14 cellular contexts compared by ENCODE assay signal in genomic region chr16:78684040-78684611, GRCh38.
DNase-seq lines count a peak whose midpoint lies in the region; ATAC-seq and TF ChIP-seq lines count a peak whose summit lies in the region.
"Had no signal": no experiment of that assay in that cellular context is flagged by ENCODE, and none has a peak within 500 bp of the region (broad histone marks: within the 10 kb centered on the region; RNA-seq: fewer than 3 reads in every experiment).

No MANE protein-coding gene starts in this region.

- CTCF ChIA-PET in naive thymus-derived CD4-positive, alpha-beta T cell (lab: Charles Lee) = no interaction called here

- H3K27ac ChIP-seq in ascending aorta (peak overlapping the region; percentile 57 to 58), skeletal muscle tissue (ENCODE audit: low read depth, low read length) (peak overlapping the region; percentile 76)
- H3K27ac ChIP-seq in naive thymus-derived CD4-positive, alpha-beta T cell (ENCODE audit: low read depth, low read length) = no peak overlapping the region
- H3K27ac ChIP-seq: HL-60 had no signal

- no peak for TF ChIP-seq CTCF in ascending aorta (IDR thresholded peaks at IDR 0.05)

- no peak overlapping the region for H3K4me3 Mint-ChIP-seq in naive thymus-derived CD4-positive, alpha-beta T cell
- H3K4me3 Mint-ChIP-seq: stimulated activated naive CD8-positive, alpha-beta T cell treated with anti-CD3 and anti-CD28 coated beads, Interleukin-15, amount 100 ng/mL, for 72 hours; T-cell had no signal

- POLR2A ChIA-PET in naive thymus-derived CD4-positive, alpha-beta T cell (lab: Charles Lee) = no interaction called here

- H3K4me1 ChIP-seq in ascending aorta (peaks cover 0 to 13% of the 10 kb centered on the region in 2 donors), skeletal muscle tissue (ENCODE audit: control insufficient read depth in 3 of 3, insufficient read depth in 3 of 3, low read length in 3 of 3) (peaks cover 10 to 21% (median 13%) of the 10 kb centered on the region in 3 donors)
- no peaks in the 10 kb centered on the region for H3K4me1 ChIP-seq in naive thymus-derived CD4-positive, alpha-beta T cell (ENCODE audit: control insufficient read depth in 2 of 2, insufficient read depth in 2 of 2, low read length in 2 of 2)

- no peak overlapping the region for H3K9ac ChIP-seq in skeletal muscle tissue (ENCODE audit: low read depth in 1 of 3, low read length in 3 of 3)

- intact Hi-C loops in ascending aorta (cut with DNase I) (loop anchor here (5.0 to 10.0 kb wide), 2 partner anchors 918 to 1031 kb away; partner anchors contain the start of gene MAF), left ventricle myocardium superior (cut with micrococcal nuclease) (no loop called here)
- intact Hi-C loops in naive thymus-derived CD4-positive, alpha-beta T cell (cut with micrococcal nuclease) = no loop called here

- H3K27me3 ChIP-seq in ascending aorta (no peaks in the 10 kb centered on the region), skeletal muscle tissue (ENCODE audit: control insufficient read depth in 3 of 3, insufficient read depth in 3 of 3, low read length in 3 of 3) (no peaks in the 10 kb centered on the region)
- no peaks in the 10 kb centered on the region for H3K27me3 ChIP-seq in naive thymus-derived CD4-positive, alpha-beta T cell (ENCODE audit: control insufficient read depth in 2 of 2, insufficient read depth in 2 of 2, low read length in 2 of 2)

- DNase-seq in GM04504 (ENCODE audit: low read depth) (peak; percentile 88), ascending aorta (ENCODE audit: low spot score in 2 of 2) (peak in 1 of 2 donors; percentile 89), left ventricle myocardium superior (peak; percentile 75), RPMI8226 (no peak), Kasumi-1 (lab: John Stamatoyannopoulos, UW) (no peak)
- DNase-seq in stimulated activated CD8-positive, alpha-beta memory T cell treated with anti-CD3 and anti-CD28 coated beads, Interleukin-4, amount 100 ng/mL, for 48 hours = no peak
- no peak for DNase-seq in naive thymus-derived CD4-positive, alpha-beta T cell
- DNase-seq: cerebellar nuclear complex; COR-L47; H7; stimulated activated naive CD8-positive, alpha-beta T cell treated with anti-CD3 and anti-CD28 coated beads, Interleukin-15, amount 100 ng/mL, for 72 hours; T-cell had no signal

- H3K36me3 Mint-ChIP-seq in naive thymus-derived CD4-positive, alpha-beta T cell = no peaks in the 10 kb centered on the region
- H3K36me3 Mint-ChIP-seq: T-cell had no signal

- peaks cover 0 to 2% (median 0%) of the 10 kb centered on the region in 11 donors for H3K9me3 Mint-ChIP-seq in naive thymus-derived CD4-positive, alpha-beta T cell
- H3K9me3 Mint-ChIP-seq: stimulated activated naive CD8-positive, alpha-beta T cell treated with anti-CD3 and anti-CD28 coated beads, Interleukin-15, amount 100 ng/mL, for 72 hours had no signal

- H3K4me1 Mint-ChIP-seq in naive thymus-derived CD4-positive, alpha-beta T cell = no peaks in the 10 kb centered on the region
- H3K4me1 Mint-ChIP-seq: stimulated activated naive CD8-positive, alpha-beta T cell treated with anti-CD3 and anti-CD28 coated beads, Interleukin-15, amount 100 ng/mL, for 72 hours; T-cell had no signal

- ATAC-seq in left ventricle myocardium superior = peak; percentile 86
- no peak for ATAC-seq in naive thymus-derived CD4-positive, alpha-beta T cell
- ATAC-seq: stimulated activated naive CD8-positive, alpha-beta T cell treated with anti-CD3 and anti-CD28 coated beads, Interleukin-15, amount 100 ng/mL, for 72 hours; T-cell had no signal

- no peak overlapping the region for H3K4me3 ChIP-seq in ascending aorta
- H3K4me3 ChIP-seq in skeletal muscle tissue (ENCODE audit: low read length in 3 of 3) = peak overlapping the region; percentile 29 to 37 (median 35)
- no peak overlapping the region for H3K4me3 ChIP-seq in naive thymus-derived CD4-positive, alpha-beta T cell (ENCODE audit: low read length)

- no peaks in the 10 kb centered on the region for H3K36me3 ChIP-seq in ascending aorta
- no peaks in the 10 kb centered on the region for H3K36me3 ChIP-seq in skeletal muscle tissue (ENCODE audit: control insufficient read depth in 3 of 3, insufficient read depth in 3 of 3, low read length in 3 of 3)
- H3K36me3 ChIP-seq in naive thymus-derived CD4-positive, alpha-beta T cell (ENCODE audit: control insufficient read depth in 2 of 3, insufficient read depth in 3 of 3, low read length in 3 of 3) = no peaks in the 10 kb centered on the region

- H3K27me3 Mint-ChIP-seq in naive thymus-derived CD4-positive, alpha-beta T cell = no peaks in the 10 kb centered on the region
- H3K27me3 Mint-ChIP-seq: stimulated activated naive CD8-positive, alpha-beta T cell treated with anti-CD3 and anti-CD28 coated beads, Interleukin-15, amount 100 ng/mL, for 72 hours; T-cell had no signal

- H3K9me3 ChIP-seq in ascending aorta = no peaks in the 10 kb centered on the region
- no peaks in the 10 kb centered on the region for H3K9me3 ChIP-seq in skeletal muscle tissue (ENCODE audit: control insufficient read depth in 3 of 3, low read length in 3 of 3)
- no peaks in the 10 kb centered on the region for H3K9me3 ChIP-seq in naive thymus-derived CD4-positive, alpha-beta T cell (ENCODE audit: control insufficient read depth in 2 of 3, low read length in 3 of 3)

- H3K27ac Mint-ChIP-seq in naive thymus-derived CD4-positive, alpha-beta T cell = no peak overlapping the region
- H3K27ac Mint-ChIP-seq: T-cell had no signal

Comparison
In these comparisons a context has a peak if more than half of its experiments do, and no peak if none do; other contexts are left out.
1. DNase-seq: peak in GM04504 (single experiment) and left ventricle myocardium superior (single experiment); none in RPMI8226 (single experiment), stimulated activated CD8-positive, alpha-beta memory T cell treated with anti-CD3 and anti-CD28 coated beads, Interleukin-4, amount 100 ng/mL, for 48 hours (single experiment), Kasumi-1 (0 of 2) and naive thymus-derived CD4-positive, alpha-beta T cell (0 of 9).
2. H3K4me3 ChIP-seq: peak in skeletal muscle tissue (3 of 3); none in ascending aorta (0 of 2) and naive thymus-derived CD4-positive, alpha-beta T cell (single experiment).